ENCODE assay signal across 17 cellular contexts in genomic region chr16:2086136-2086742, GRCh38. TPM values are rescaled to one million over a fixed set of nuclear protein-coding genes. Genes with fewer than 3 reads are reported as not detected.
DNase-seq lines count a peak whose midpoint lies in the region; ATAC-seq, FAIRE-seq and TF ChIP-seq lines count a peak whose summit lies in the region.
"Had no signal": no experiment of that assay in that cellular context is flagged by ENCODE, and none has a peak within 500 bp of the region (broad histone marks: within the 10 kb centered on the region; RNA-seq: fewer than 3 reads in every experiment).

No MANE protein-coding gene starts in this region.

- H3K9me3 Mint-ChIP-seq in astrocyte (ENCODE audit: unreplicated experiment) = no peaks in the 10 kb centered on the region
- no peaks in the 10 kb centered on the region for H3K9me3 Mint-ChIP-seq in activated CD8-positive, alpha-beta T cell treated with anti-CD3 and anti-CD28 coated beads for 36 hours
- H3K9me3 Mint-ChIP-seq: CD8-positive, alpha-beta T cell had no signal

- H3K9ac ChIP-seq in astrocyte (ENCODE audit: low read length) (no peak overlapping the region), HepG2 (ENCODE audit: insufficient read depth, low read depth, low read length) (no peak overlapping the region), colonic mucosa (ENCODE audit: low read depth in 2 of 2, low read length in 2 of 2) (no peak overlapping the region)
- H3K9ac ChIP-seq: GM23248 had no signal

- no peak overlapping the region for H2AFZ ChIP-seq in astrocyte (ENCODE audit: low read depth, low read length)
- no peak overlapping the region for H2AFZ ChIP-seq in HepG2 (ENCODE audit: low read length)
- H2AFZ ChIP-seq: GM23248 had no signal

- peak overlapping the region; percentile 34 for H3K27ac Mint-ChIP-seq in astrocyte (ENCODE audit: unreplicated experiment)
- no peak overlapping the region for H3K27ac Mint-ChIP-seq in activated CD8-positive, alpha-beta T cell treated with anti-CD3 and anti-CD28 coated beads for 36 hours
- H3K27ac Mint-ChIP-seq: CD8-positive, alpha-beta T cell; HFFc6 had no signal

- H3K27me3 ChIP-seq in astrocyte (ENCODE audit: insufficient read depth, low read length) (no peaks in the 10 kb centered on the region), HepG2 (ENCODE audit: control insufficient read depth in 1 of 2, insufficient read depth in 2 of 2, low read length in 2 of 2) (no peaks in the 10 kb centered on the region), stomach (no peaks in the 10 kb centered on the region), colonic mucosa (no peaks in the 10 kb centered on the region)

- no peaks in the 10 kb centered on the region for H3K36me3 ChIP-seq in astrocyte (ENCODE audit: insufficient read depth, low read length)
- H3K36me3 ChIP-seq in HepG2 (replicated peaks in 1 of 2; ENCODE audit: control insufficient read depth in 1 of 2, insufficient read depth in 2 of 2, low read length in 2 of 2) = peaks cover 18 to 27% of the 10 kb centered on the region in 2 experiments; a peak in 3 of 5 replicates
- H3K36me3 ChIP-seq in stomach = peaks cover 71 to 98% (median 97%) of the 10 kb centered on the region in 4 donors
- H3K36me3 ChIP-seq in colonic mucosa = peaks cover 12% of the 10 kb centered on the region

- H3K4me3 ChIP-seq in astrocyte (ENCODE audit: insufficient read depth, low read depth, low read length) (no peak overlapping the region), HepG2 (replicated peaks in 1 of 3; ENCODE audit: insufficient read depth in 1 of 3, low read depth in 2 of 3, low read length in 3 of 3) (no peak overlapping the region), stomach (no peak overlapping the region), colonic mucosa (no peak overlapping the region)
- H3K4me3 ChIP-seq: GM23248 had no signal

- WGBS in HepG2 (ENCODE audit: low lambda C conversion rate) = 98% methylated on average over 11 of the region's 27 CpGs
- WGBS in stomach, 5 donors = 86 to 95% (median 87%) methylated on average over 23 to 27 of the region's 27 CpGs

- H3K9me3 ChIP-seq in astrocyte (ENCODE audit: insufficient read depth, low read depth, low read length) (no peaks in the 10 kb centered on the region), HepG2 (ENCODE audit: low read length) (no peaks in the 10 kb centered on the region), stomach (no peaks in the 10 kb centered on the region), colonic mucosa (no peaks in the 10 kb centered on the region)

- FAIRE-seq in astrocyte (lab: Jason Lieb, UNC) (no peak), HepG2 (lab: Jason Lieb, UNC) (no peak)

- H3K27ac ChIP-seq in astrocyte (ENCODE audit: low read depth, low read length) (no peak overlapping the region), HepG2 (ENCODE audit: extremely low read length, insufficient read depth, low read length) (no peak overlapping the region), stomach (peak overlapping the region in 1 of 5 donors; percentile 34), colonic mucosa (no peak overlapping the region)
- H3K27ac ChIP-seq: GM23248 had no signal

- no TSS peak for BruUV-seq in HepG2 (replicated peaks; lab: Mats Ljungman, UMichigan)

- H3K27me3 Mint-ChIP-seq in astrocyte (ENCODE audit: low read depth, unreplicated experiment) = no peaks in the 10 kb centered on the region
- no peaks in the 10 kb centered on the region for H3K27me3 Mint-ChIP-seq in activated CD8-positive, alpha-beta T cell treated with anti-CD3 and anti-CD28 coated beads for 36 hours

- TF ChIP-seq CTCF in astrocyte (IDR thresholded peaks at IDR 0.05; ENCODE audit: insufficient read depth, low read depth, low read length) (no peak), HepG2 (CRISPR knock-in tag; IDR thresholded peaks at IDR 0.05) (no peak), stomach (IDR thresholded peaks at IDR 0.05) (no peak), colonic mucosa (IDR thresholded peaks at IDR 0.05) (no peak)
- no peak for TF ChIP-seq CTCF in activated CD8-positive, alpha-beta T cell treated with anti-CD3 and anti-CD28 coated beads for 36 hours (IDR thresholded peaks at IDR 0.05)

- TF ChIP-seq EP300 in HepG2 (IDR thresholded peaks at IDR 0.05; ENCODE audit: low read depth in 2 of 2, low read length in 2 of 2) (no peak), HepG2 (CRISPR knock-in tag; IDR thresholded peaks at IDR 0.05; ENCODE audit: borderline replicate concordance) (no peak), stomach (IDR thresholded peaks at IDR 0.05) (no peak)

- DNase-seq in G401 (ENCODE audit: low spot score) (peak; percentile 94), astrocyte (ENCODE audit: low read depth) (no peak), HepG2 (ENCODE audit: low spot score) (no peak), stomach (peak; percentile 36), NCI-H1436 (lab: John Stamatoyannopoulos, UW) (no peak), colonic mucosa (no peak)
- DNase-seq in activated CD8-positive, alpha-beta T cell treated with anti-CD3 and anti-CD28 coated beads for 36 hours = no peak
- DNase-seq: ACHN; AML-193; CD8-positive, alpha-beta T cell; HFFc6; NCI-H1436 treated with DMSO at 0.1 percent for 48 hours; NCI-H2029 treated with DMSO at 0.1 percent for 48 hours; NCI-H774; SW 1271 had no signal

- H3K4me2 ChIP-seq in astrocyte (ENCODE audit: low read length) (no peak overlapping the region), HepG2 (ENCODE audit: low read depth, low read length) (no peak overlapping the region)

- intact Hi-C loops in HepG2 (cut with micrococcal nuclease; ENCODE audit: unreplicated experiment) (no loop called here), stomach (cut with DNase I; ENCODE audit: low total_unique reads) (loop anchor here (10.0 kb wide), 1 partner anchor 61 kb away; the partner anchor contains the start of gene NHERF2), colonic mucosa (cut with DNase I) (loop anchor here (5.0 to 10.0 kb wide), 2 partner anchors 51 to 61 kb away; partner anchors contain the start of genes NHERF2 and PKD1)
- intact Hi-C loops in activated CD8-positive, alpha-beta T cell treated with anti-CD3 and anti-CD28 coated beads for 36 hours (cut with micrococcal nuclease) = no loop called here

- H4K20me1 ChIP-seq in astrocyte (ENCODE audit: insufficient read depth, low read length) (peaks cover 28% of the 10 kb centered on the region), HepG2 (ENCODE audit: insufficient read depth, low read length) (no peaks in the 10 kb centered on the region)

- ATAC-seq in HepG2 (no peak), GM18861 (IDR thresholded peaks at IDR 0.05; ENCODE audit: unreplicated experiment) (no peak)
- no peak for ATAC-seq in activated CD8-positive, alpha-beta T cell treated with anti-CD3 and anti-CD28 coated beads for 36 hours
- ATAC-seq: CD8-positive, alpha-beta T cell had no signal

- CTCF ChIA-PET in HepG2 (lab: Yijun Ruan, JAX; ENCODE audit: low intra/inter-chr PET ratio, low total read pairs) = no interaction called here
- CTCF ChIA-PET in activated CD8-positive, alpha-beta T cell treated with anti-CD3 and anti-CD28 coated beads for 36 hours (lab: Charles Lee) = no interaction called here

- no peaks in the 10 kb centered on the region for H3K79me2 ChIP-seq in astrocyte (ENCODE audit: insufficient read depth, low read length)
- H3K79me2 ChIP-seq in HepG2 (ENCODE audit: insufficient read depth, low read length) = no peaks in the 10 kb centered on the region

- TF ChIP-seq POLR2A in HepG2 (IDR thresholded peaks at IDR 0.05; ENCODE audit: insufficient read depth in 1 of 2, low read depth in 2 of 2, low read length in 2 of 2) = no peak
- TF ChIP-seq POLR2A in stomach (IDR thresholded peaks at IDR 0.05) = no peak

- TF ChIP-seq RAD21 in HepG2 (CRISPR knock-in tag; IDR thresholded peaks at IDR 0.05) = no peak

- H3K36me3 Mint-ChIP-seq in astrocyte (ENCODE audit: low read depth, unreplicated experiment) = peaks cover 8% of the 10 kb centered on the region
- no peaks in the 10 kb centered on the region for H3K36me3 Mint-ChIP-seq in activated CD8-positive, alpha-beta T cell treated with anti-CD3 and anti-CD28 coated beads for 36 hours (ENCODE audit: low read depth)

- H3K4me1 Mint-ChIP-seq in astrocyte (ENCODE audit: low read depth, unreplicated experiment) = no peaks in the 10 kb centered on the region
- no peaks in the 10 kb centered on the region for H3K4me1 Mint-ChIP-seq in activated CD8-positive, alpha-beta T cell treated with anti-CD3 and anti-CD28 coated beads for 36 hours (ENCODE audit: low read depth)

- in situ Hi-C loops in G401 (cut with HindIII; ENCODE audit: low sequenced_read_pairs) = no loop called here
- in situ Hi-C loops in HepG2 (cut with HindIII; ENCODE audit: extremely low pct_ligation_motif_present, low pct_unique_long_range_greater_than_20kb) = loop anchor here (5.0 to 10.0 kb wide), 2 partner anchors 59 to 64 kb away; partner anchors contain the start of gene RAB26

- H3K4me3 Mint-ChIP-seq in astrocyte (ENCODE audit: unreplicated experiment) = no peak overlapping the region
- H3K4me3 Mint-ChIP-seq in activated CD8-positive, alpha-beta T cell treated with anti-CD3 and anti-CD28 coated beads for 36 hours = no peak overlapping the region
- H3K4me3 Mint-ChIP-seq: CD8-positive, alpha-beta T cell; HFFc6 had no signal

- POLR2A ChIA-PET in HepG2 (lab: Yijun Ruan, JAX) = no interaction called here
- POLR2A ChIA-PET in activated CD8-positive, alpha-beta T cell treated with anti-CD3 and anti-CD28 coated beads for 36 hours (lab: Charles Lee) = interaction anchor here (1.0 to 1.1 kb wide), 2 partner anchors 9 to 39 kb away, joined by 3 read pairs; no protein-coding TSS in a partner anchor

- H3K4me1 ChIP-seq in astrocyte (ENCODE audit: insufficient read depth, low read length) = no peaks in the 10 kb centered on the region
- no peaks in the 10 kb centered on the region for H3K4me1 ChIP-seq in HepG2 (ENCODE audit: insufficient read depth, low read length)
- peaks cover 15 to 54% (median 41%) of the 10 kb centered on the region in 4 donors for H3K4me1 ChIP-seq in stomach
- H3K4me1 ChIP-seq in colonic mucosa = no peaks in the 10 kb centered on the region

RNA-seq across cellular contexts. Expression of gene TSC2, which starts 38.5 kb away (rescaled TPM):
- total RNA-seq in G401 (2014; rRNA removed; shearing (Covaris generic)) = 23.3 and 36.4 TPM in 2 replicates
- 89.5 and 94.6 TPM in 2 replicates for total RNA-seq in astrocyte
- 10.3 and 19.6 TPM in 2 replicates for total RNA-seq in HepG2 (2016; rRNA removed; fragmentation: Illumina TruSeq; extraction: Trizol)
- total RNA-seq in HepG2 (2016; cell fraction: cytosol; rRNA removed; fragmentation: Illumina TruSeq; extraction: Trizol; ENCODE audit: low read depth) = 13.6 and 17.2 TPM in 2 replicates
- 7.7 and 19.6 TPM in 2 replicates for total RNA-seq in HepG2 (2016; cell fraction: insoluble cytoplasmic fraction; rRNA removed; fragmentation: Illumina TruSeq; extraction: Trizol)
- total RNA-seq in HepG2 (2016; cell fraction: membrane; rRNA removed; fragmentation: Illumina TruSeq; extraction: Trizol) = 13.2 and 13.3 TPM in 2 replicates
- 21.2 and 34.7 TPM in 2 replicates for total RNA-seq in HepG2 (2016; cell fraction: nucleus; rRNA removed; fragmentation: Illumina TruSeq; extraction: Trizol)
- 40.4 and 44.6 TPM in 2 replicates for polyA plus RNA-seq in HepG2 (2011; rRNA removed)
- 13.0 and 19.7 TPM in 2 replicates for polyA plus RNA-seq in HepG2 (2011; cell fraction: cytosol; rRNA removed)
- 352 and 473 TPM in 2 replicates for polyA plus RNA-seq in HepG2 (2011; cell fraction: nucleus; rRNA removed)
- polyA plus RNA-seq in HepG2 (2012) = 50.1 and 57.0 TPM in 2 replicates
- polyA plus RNA-seq in HepG2 (2016; cell fraction: cytosol; fragmentation: Illumina TruSeq; extraction: Trizol; ENCODE audit: low read depth) = 2.9 and 4.1 TPM in 2 replicates
- polyA plus RNA-seq in HepG2 (2016; cell fraction: insoluble cytoplasmic fraction; fragmentation: Illumina TruSeq; extraction: Trizol; ENCODE audit: low read depth) = 13.2 and 17.7 TPM in 2 replicates
- polyA plus RNA-seq in HepG2 (2016; cell fraction: membrane; fragmentation: Illumina TruSeq; extraction: Trizol; ENCODE audit: low read depth) = 5.4 and 5.7 TPM in 2 replicates
- polyA plus RNA-seq in HepG2 (2016; cell fraction: nucleus; fragmentation: Illumina TruSeq; extraction: Trizol; ENCODE audit: insufficient read depth, low read depth) = 82.5 and 84.9 TPM in 2 replicates
- polyA minus RNA-seq in HepG2 (2011; rRNA and poly(A)+ RNA removed; ENCODE audit: low replicate concordance) = 69.9 and 84.9 TPM in 2 replicates
- polyA minus RNA-seq in HepG2 (2011; cell fraction: cytosol; rRNA and poly(A)+ RNA removed) = 25.5 and 36.2 TPM in 2 replicates
- 59.4 and 61.0 TPM in 2 replicates for polyA minus RNA-seq in HepG2 (2011; cell fraction: nucleus; rRNA and poly(A)+ RNA removed)
- total RNA-seq in stomach = 100 to 1,000 TPM in 3 of 5 donors, 10 to 100 TPM in 2; 68.5 to 369 (median 118) TPM
- polyA plus RNA-seq in stomach = 10 to 100 TPM; 40.8 to 46.0 (median 41.1) TPM
- 100 to 1,000 TPM in 1 of 2 donors, 10 to 100 TPM in 1; 75.3 to 143 TPM for total RNA-seq in colonic mucosa
- 10 to 100 TPM; 54.4 to 57.3 TPM for total RNA-seq in activated CD8-positive, alpha-beta T cell treated with anti-CD3 and anti-CD28 coated beads for 36 hours

RNA-seq across cellular contexts. Expression of gene NTHL1, which starts 38.6 kb away (rescaled TPM):
- 25.2 and 36.6 TPM in 2 replicates for total RNA-seq in G401 (2014; rRNA removed; shearing (Covaris generic))
- total RNA-seq in astrocyte (13.2 and 13.7 TPM in 2 replicates), HepG2 (2016; rRNA removed; fragmentation: Illumina TruSeq; extraction: Trizol) (64.8 and 64.9 TPM in 2 replicates), stomach (100 to 1,000 TPM in 2 of 5 donors, 1 to 10 TPM in 3; 2.3 to 663 (median 9.5) TPM), colonic mucosa (10 to 100 TPM; 30.1 to 96.8 TPM)
- total RNA-seq in HepG2 (2016; cell fraction: cytosol; rRNA removed; fragmentation: Illumina TruSeq; extraction: Trizol; ENCODE audit: low read depth) = 24.9 and 26.2 TPM in 2 replicates
- 69.4 and 70.6 TPM in 2 replicates for total RNA-seq in HepG2 (2016; cell fraction: insoluble cytoplasmic fraction; rRNA removed; fragmentation: Illumina TruSeq; extraction: Trizol)
- total RNA-seq in HepG2 (2016; cell fraction: membrane; rRNA removed; fragmentation: Illumina TruSeq; extraction: Trizol) = 25.2 and 29.9 TPM in 2 replicates
- 22.8 and 26.0 TPM in 2 replicates for total RNA-seq in HepG2 (2016; cell fraction: nucleus; rRNA removed; fragmentation: Illumina TruSeq; extraction: Trizol)
- polyA plus RNA-seq in HepG2 (2011; rRNA removed) (47.5 and 55.6 TPM in 2 replicates), stomach (10 to 100 TPM; 29.2 to 40.6 (median 36.6) TPM)
- 63.4 and 112 TPM in 2 replicates for polyA plus RNA-seq in HepG2 (2011; cell fraction: cytosol; rRNA removed)
- polyA plus RNA-seq in HepG2 (2011; cell fraction: nucleus; rRNA removed) = 61.1 and 66.7 TPM in 2 replicates
- 19.7 and 24.2 TPM in 2 replicates for polyA plus RNA-seq in HepG2 (2012)
- polyA plus RNA-seq in HepG2 (2016; cell fraction: cytosol; fragmentation: Illumina TruSeq; extraction: Trizol; ENCODE audit: low read depth) = 12.4 and 13.2 TPM in 2 replicates
- 43.0 and 46.2 TPM in 2 replicates for polyA plus RNA-seq in HepG2 (2016; cell fraction: insoluble cytoplasmic fraction; fragmentation: Illumina TruSeq; extraction: Trizol; ENCODE audit: low read depth)
- 15.6 and 17.1 TPM in 2 replicates for polyA plus RNA-seq in HepG2 (2016; cell fraction: membrane; fragmentation: Illumina TruSeq; extraction: Trizol; ENCODE audit: low read depth)
- 42.8 and 44.9 TPM in 2 replicates for polyA plus RNA-seq in HepG2 (2016; cell fraction: nucleus; fragmentation: Illumina TruSeq; extraction: Trizol; ENCODE audit: insufficient read depth, low read depth)
- polyA minus RNA-seq in HepG2 (2011; rRNA and poly(A)+ RNA removed; ENCODE audit: low replicate concordance) = 25.8 and 50.8 TPM in 2 replicates
- polyA minus RNA-seq in HepG2 (2011; cell fraction: cytosol; rRNA and poly(A)+ RNA removed) = 24.2 and 32.7 TPM in 2 replicates
- 9.3 and 11.6 TPM in 2 replicates for polyA minus RNA-seq in HepG2 (2011; cell fraction: nucleus; rRNA and poly(A)+ RNA removed)
- total RNA-seq in activated CD8-positive, alpha-beta T cell treated with anti-CD3 and anti-CD28 coated beads for 36 hours = 10 to 100 TPM; 28.2 to 29.8 TPM

RNA-seq across cellular contexts. Expression of gene PKD1, which starts 49.5 kb away (rescaled TPM):
- total RNA-seq in G401 (2014; rRNA removed; shearing (Covaris generic)) = 42.0 and 113 TPM in 2 replicates
- 112 and 128 TPM in 2 replicates for total RNA-seq in astrocyte
- total RNA-seq in HepG2 (2016; rRNA removed; fragmentation: Illumina TruSeq; extraction: Trizol) = 9.1 and 22.1 TPM in 2 replicates
- 14.9 and 15.2 TPM in 2 replicates for total RNA-seq in HepG2 (2016; cell fraction: cytosol; rRNA removed; fragmentation: Illumina TruSeq; extraction: Trizol; ENCODE audit: low read depth)
- 6.6 and 20.8 TPM in 2 replicates for total RNA-seq in HepG2 (2016; cell fraction: insoluble cytoplasmic fraction; rRNA removed; fragmentation: Illumina TruSeq; extraction: Trizol)
- 10.1 and 11.4 TPM in 2 replicates for total RNA-seq in HepG2 (2016; cell fraction: membrane; rRNA removed; fragmentation: Illumina TruSeq; extraction: Trizol)
- 26.8 and 33.4 TPM in 2 replicates for total RNA-seq in HepG2 (2016; cell fraction: nucleus; rRNA removed; fragmentation: Illumina TruSeq; extraction: Trizol)
- 23.0 and 40.7 TPM in 2 replicates for polyA plus RNA-seq in HepG2 (2011; rRNA removed)
- 18.3 and 19.9 TPM in 2 replicates for polyA plus RNA-seq in HepG2 (2011; cell fraction: cytosol; rRNA removed)
- 410 and 565 TPM in 2 replicates for polyA plus RNA-seq in HepG2 (2011; cell fraction: nucleus; rRNA removed)
- polyA plus RNA-seq in HepG2 (2012) = 20.8 and 52.6 TPM in 2 replicates
- polyA plus RNA-seq in HepG2 (2016; cell fraction: cytosol; fragmentation: Illumina TruSeq; extraction: Trizol; ENCODE audit: low read depth) = 0.90 and 0.96 TPM in 2 replicates
- polyA plus RNA-seq in HepG2 (2016; cell fraction: insoluble cytoplasmic fraction; fragmentation: Illumina TruSeq; extraction: Trizol; ENCODE audit: low read depth) = 6.2 and 8.3 TPM in 2 replicates
- 1.6 TPM in 2 replicates for polyA plus RNA-seq in HepG2 (2016; cell fraction: membrane; fragmentation: Illumina TruSeq; extraction: Trizol; ENCODE audit: low read depth)
- polyA plus RNA-seq in HepG2 (2016; cell fraction: nucleus; fragmentation: Illumina TruSeq; extraction: Trizol; ENCODE audit: insufficient read depth, low read depth) = 86.8 and 102 TPM in 2 replicates
- 24.5 and 75.7 TPM in 2 replicates for polyA minus RNA-seq in HepG2 (2011; rRNA and poly(A)+ RNA removed; ENCODE audit: low replicate concordance)
- 24.3 and 34.5 TPM in 2 replicates for polyA minus RNA-seq in HepG2 (2011; cell fraction: cytosol; rRNA and poly(A)+ RNA removed)
- polyA minus RNA-seq in HepG2 (2011; cell fraction: nucleus; rRNA and poly(A)+ RNA removed) = 72.0 and 84.2 TPM in 2 replicates
- 100 to 1,000 TPM in 3 of 5 donors, 10 to 100 TPM in 2; 88.5 to 776 (median 459) TPM for total RNA-seq in stomach
- 10 to 100 TPM; 10.4 to 58.9 (median 22.7) TPM for polyA plus RNA-seq in stomach
- 10 to 100 TPM; 48.2 to 83.5 TPM for total RNA-seq in colonic mucosa
- total RNA-seq in activated CD8-positive, alpha-beta T cell treated with anti-CD3 and anti-CD28 coated beads for 36 hours = 10 to 100 TPM; 74.7 to 85.1 TPM

RNA-seq across cellular contexts. Expression of gene NHERF2, which starts 59.5 kb away (rescaled TPM):
- total RNA-seq in G401 (2014; rRNA removed; shearing (Covaris generic)) = 20.5 and 28.9 TPM in 2 replicates
- total RNA-seq in astrocyte (92.5 and 106 TPM in 2 replicates), HepG2 (2016; rRNA removed; fragmentation: Illumina TruSeq; extraction: Trizol) (15.8 and 23.7 TPM in 2 replicates), stomach (100 to 1,000 TPM in 2 of 5 donors, 10 to 100 TPM in 3; 17.4 to 201 (median 95.5) TPM), colonic mucosa (10 to 100 TPM; 64.0 to 77.9 TPM)
- 17.2 and 21.7 TPM in 2 replicates for total RNA-seq in HepG2 (2016; cell fraction: cytosol; rRNA removed; fragmentation: Illumina TruSeq; extraction: Trizol; ENCODE audit: low read depth)
- total RNA-seq in HepG2 (2016; cell fraction: insoluble cytoplasmic fraction; rRNA removed; fragmentation: Illumina TruSeq; extraction: Trizol) = 14.8 and 26.0 TPM in 2 replicates
- total RNA-seq in HepG2 (2016; cell fraction: membrane; rRNA removed; fragmentation: Illumina TruSeq; extraction: Trizol) = 42.5 and 44.6 TPM in 2 replicates
- 14.4 and 15.0 TPM in 2 replicates for total RNA-seq in HepG2 (2016; cell fraction: nucleus; rRNA removed; fragmentation: Illumina TruSeq; extraction: Trizol)
- polyA plus RNA-seq in HepG2 (2011; rRNA removed) (39.3 and 47.2 TPM in 2 replicates), stomach (100 to 1,000 TPM in 2 of 3 donors, 10 to 100 TPM in 1; 65.4 to 236 (median 157) TPM)
- polyA plus RNA-seq in HepG2 (2011; cell fraction: cytosol; rRNA removed) = 28.8 and 54.4 TPM in 2 replicates
- polyA plus RNA-seq in HepG2 (2011; cell fraction: nucleus; rRNA removed) = 94.7 and 105 TPM in 2 replicates
- 25.8 and 38.7 TPM in 2 replicates for polyA plus RNA-seq in HepG2 (2012)
- polyA plus RNA-seq in HepG2 (2016; cell fraction: cytosol; fragmentation: Illumina TruSeq; extraction: Trizol; ENCODE audit: low read depth) = 54.0 and 63.1 TPM in 2 replicates
- polyA plus RNA-seq in HepG2 (2016; cell fraction: insoluble cytoplasmic fraction; fragmentation: Illumina TruSeq; extraction: Trizol; ENCODE audit: low read depth) = 37.8 and 52.2 TPM in 2 replicates
- 72.6 and 84.9 TPM in 2 replicates for polyA plus RNA-seq in HepG2 (2016; cell fraction: membrane; fragmentation: Illumina TruSeq; extraction: Trizol; ENCODE audit: low read depth)
- polyA plus RNA-seq in HepG2 (2016; cell fraction: nucleus; fragmentation: Illumina TruSeq; extraction: Trizol; ENCODE audit: insufficient read depth, low read depth) = 53.4 and 59.6 TPM in 2 replicates
- 6.8 and 36.4 TPM in 2 replicates for polyA minus RNA-seq in HepG2 (2011; rRNA and poly(A)+ RNA removed; ENCODE audit: low replicate concordance)
- polyA minus RNA-seq in HepG2 (2011; cell fraction: cytosol; rRNA and poly(A)+ RNA removed) = 24.4 and 28.2 TPM in 2 replicates
- 13.3 and 13.8 TPM in 2 replicates for polyA minus RNA-seq in HepG2 (2011; cell fraction: nucleus; rRNA and poly(A)+ RNA removed)
- 1 to 10 TPM; 2.8 to 3.0 TPM for total RNA-seq in activated CD8-positive, alpha-beta T cell treated with anti-CD3 and anti-CD28 coated beads for 36 hours

Comparison
In these comparisons a context has a peak if more than half of its experiments do, and no peak if none do; other contexts are left out.
1. DNase-seq: peak in G401 (single experiment) and stomach (single experiment); none in astrocyte (single experiment), HepG2 (single experiment), NCI-H1436 (single experiment), colonic mucosa (single experiment) and activated CD8-positive, alpha-beta T cell treated with anti-CD3 and anti-CD28 coated beads for 36 hours (single experiment).
2. intact Hi-C loops: an anchor here in stomach (10.0 kb wide) and colonic mucosa (5.0 to 10.0 kb wide); none called in HepG2 and activated CD8-positive, alpha-beta T cell treated with anti-CD3 and anti-CD28 coated beads for 36 hours.